In the genomic region with DNA sequence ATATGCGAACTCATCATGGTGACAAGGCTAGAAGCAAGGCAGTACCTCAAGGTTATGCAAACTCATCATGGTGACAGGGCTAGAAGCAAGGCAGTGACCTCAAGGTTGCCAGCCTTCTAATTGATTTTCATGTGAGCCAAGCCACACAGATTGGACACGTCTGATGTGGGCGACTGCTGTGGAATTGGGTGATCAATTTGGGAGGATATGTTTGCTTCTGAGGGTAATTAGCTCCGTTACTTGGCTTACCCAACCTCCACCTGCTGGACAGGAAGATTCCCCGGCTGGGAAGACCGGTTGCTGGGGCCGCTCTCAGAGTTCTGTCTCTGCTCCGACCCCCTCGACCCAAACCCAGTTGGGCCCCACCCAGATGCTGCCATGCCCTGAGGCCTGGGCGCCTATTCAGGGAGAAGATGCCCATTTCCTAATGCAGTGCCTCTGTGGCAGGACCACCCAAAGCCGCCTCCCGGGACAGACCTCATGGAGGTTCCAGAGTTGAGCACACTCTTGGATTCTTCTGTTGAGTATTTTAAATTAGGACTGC, we compare ENCODE assay signal across 16 cellular contexts.
DNase-seq lines count a peak whose midpoint lies in the region; ATAC-seq and TF ChIP-seq lines count a peak whose summit lies in the region.
"Had no signal": no experiment of that assay in that cellular context is flagged by ENCODE, and none has a peak within 500 bp of the region (broad histone marks: within the 10 kb centered on the region; RNA-seq: fewer than 3 reads in every experiment).

No MANE protein-coding gene starts in this region.

- ATAC-seq in activated CD8-positive, alpha-beta memory T cell treated with anti-CD3 and anti-CD28 coated beads, Interleukin-2, amount 10 ng/mL, durations not matched to agents 7 days and 5 days, result no peak
- ATAC-seq in right lobe of liver (peak; percentile 52 to 89 (median 68)), upper lobe of right lung (no peak), HG03280 (IDR thresholded peaks at IDR 0.05; ENCODE audit: unreplicated experiment) (no peak)
- ATAC-seq: CD8-positive, alpha-beta T cell had no signal

- no peaks in the 10 kb centered on the region for H3K9me3 ChIP-seq in right lobe of liver
- no peaks in the 10 kb centered on the region for H3K9me3 ChIP-seq in upper lobe of right lung
- H3K9me3 ChIP-seq: HAP-1 had no signal

- H3K27ac ChIP-seq in right lobe of liver, result no peak overlapping the region
- H3K27ac ChIP-seq in upper lobe of right lung, result no peak overlapping the region
- H3K27ac ChIP-seq: 22Rv1 had no signal

- DNase-seq in activated CD8-positive, alpha-beta memory T cell treated with anti-CD3 and anti-CD28 coated beads, Interleukin-2, amount 50 U/mL, for 4 hours, result peak; percentile 2
- no peak for DNase-seq in activated CD8-positive, alpha-beta memory T cell treated with anti-CD3 and anti-CD28 coated beads, Interleukin-2, amount 10 ng/mL, durations not matched to agents 7 days and 5 days
- DNase-seq in chondrocyte (ENCODE audit: low spot score), result peak; percentile 71
- DNase-seq in right lobe of liver, result peak in 1 of 3 donors; percentile 14
- DNase-seq in upper lobe of right lung, result peak; percentile 33
- no peak for DNase-seq in stimulated activated CD4-positive, alpha-beta T cell treated with anti-CD3 and anti-CD28 coated beads, Interleukin-4, amount 100 ng/mL, for 1 hour
- no peak for DNase-seq in pons (ENCODE audit: low spot score)
- DNase-seq: CD8-positive, alpha-beta T cell; COR-L47; DND-41; GDM1; GOT3 had no signal

- H3K4me3 Mint-ChIP-seq in activated CD8-positive, alpha-beta memory T cell treated with anti-CD3 and anti-CD28 coated beads, Interleukin-2, amount 10 ng/mL, durations not matched to agents 7 days and 5 days, result no peak overlapping the region
- no peak overlapping the region for H3K4me3 Mint-ChIP-seq in chondrocyte (ENCODE audit: unreplicated experiment)
- H3K4me3 Mint-ChIP-seq: CD14-positive monocyte; CD8-positive, alpha-beta T cell had no signal

- TF ChIP-seq POLR2A in right lobe of liver (IDR thresholded peaks at IDR 0.05), result no peak

- peaks cover 6% of the 10 kb centered on the region for H3K9me3 Mint-ChIP-seq in activated CD8-positive, alpha-beta memory T cell treated with anti-CD3 and anti-CD28 coated beads, Interleukin-2, amount 10 ng/mL, durations not matched to agents 7 days and 5 days (ENCODE audit: low read depth)
- peaks cover 16% of the 10 kb centered on the region for H3K9me3 Mint-ChIP-seq in chondrocyte (ENCODE audit: low read depth)

- 66% methylated on average over 5 of the region's 12 CpGs for WGBS in right lobe of liver (ENCODE audit: insufficient coverage, low coverage, low lambda C conversion rate, missing lambda C conversion rate)

- H3K4me3 ChIP-seq in right lobe of liver (no peak overlapping the region), upper lobe of right lung (no peak overlapping the region)
- H3K4me3 ChIP-seq: HAP-1 had no signal

- TF ChIP-seq CTCF in chondrocyte (IDR thresholded peaks at IDR 0.05), result no peak
- TF ChIP-seq CTCF in right lobe of liver (IDR thresholded peaks at IDR 0.05), result no peak
- no peak for TF ChIP-seq CTCF in upper lobe of right lung (IDR thresholded peaks at IDR 0.05)

- H3K27me3 ChIP-seq in right lobe of liver (no peaks in the 10 kb centered on the region), upper lobe of right lung (no peaks in the 10 kb centered on the region)

- no peaks in the 10 kb centered on the region for H3K4me1 Mint-ChIP-seq in activated CD8-positive, alpha-beta memory T cell treated with anti-CD3 and anti-CD28 coated beads, Interleukin-2, amount 10 ng/mL, durations not matched to agents 7 days and 5 days
- H3K4me1 Mint-ChIP-seq in chondrocyte (ENCODE audit: low read depth), result no peaks in the 10 kb centered on the region
- H3K4me1 Mint-ChIP-seq: CD14-positive monocyte had no signal

- peaks cover 0 to 11% (median 0%) of the 10 kb centered on the region in 4 donors for H3K4me1 ChIP-seq in right lobe of liver
- H3K4me1 ChIP-seq in upper lobe of right lung, result no peaks in the 10 kb centered on the region
- H3K4me1 ChIP-seq: HAP-1 had no signal

- no peaks in the 10 kb centered on the region for H3K36me3 Mint-ChIP-seq in activated CD8-positive, alpha-beta memory T cell treated with anti-CD3 and anti-CD28 coated beads, Interleukin-2, amount 10 ng/mL, durations not matched to agents 7 days and 5 days
- H3K36me3 Mint-ChIP-seq in chondrocyte (ENCODE audit: low read depth), result peaks cover 10% of the 10 kb centered on the region
- H3K36me3 Mint-ChIP-seq: CD14-positive monocyte; CD8-positive, alpha-beta T cell had no signal

- H3K27me3 Mint-ChIP-seq in activated CD8-positive, alpha-beta memory T cell treated with anti-CD3 and anti-CD28 coated beads, Interleukin-2, amount 10 ng/mL, durations not matched to agents 7 days and 5 days, result no peaks in the 10 kb centered on the region
- H3K27me3 Mint-ChIP-seq in chondrocyte (ENCODE audit: low read depth), result peaks cover 54% of the 10 kb centered on the region

- no peak overlapping the region for H3K27ac Mint-ChIP-seq in activated CD8-positive, alpha-beta memory T cell treated with anti-CD3 and anti-CD28 coated beads, Interleukin-2, amount 10 ng/mL, durations not matched to agents 7 days and 5 days
- no peak overlapping the region for H3K27ac Mint-ChIP-seq in chondrocyte (ENCODE audit: unreplicated experiment)
- H3K27ac Mint-ChIP-seq: CD8-positive, alpha-beta T cell had no signal

- intact Hi-C loops in right lobe of liver (cut with DNase I) (no loop called here), upper lobe of right lung (cut with DNase I) (no loop called here)

- H3K36me3 ChIP-seq in right lobe of liver, result no peaks in the 10 kb centered on the region
- H3K36me3 ChIP-seq in upper lobe of right lung, result no peaks in the 10 kb centered on the region
- H3K36me3 ChIP-seq: HAP-1 had no signal

- CTCF ChIA-PET in activated CD8-positive, alpha-beta memory T cell treated with anti-CD3 and anti-CD28 coated beads, Interleukin-2, amount 10 ng/mL, durations not matched to agents 7 days and 5 days (lab: Charles Lee), result no interaction called here

Comparison
In these comparisons a context has a peak if more than half of its experiments do, and no peak if none do; other contexts are left out.
1. DNase-seq: peak in activated CD8-positive, alpha-beta memory T cell treated with anti-CD3 and anti-CD28 coated beads, Interleukin-2, amount 50 U/mL, for 4 hours (single experiment), chondrocyte (single experiment) and upper lobe of right lung (single experiment); none in activated CD8-positive, alpha-beta memory T cell treated with anti-CD3 and anti-CD28 coated beads, Interleukin-2, amount 10 ng/mL, durations not matched to agents 7 days and 5 days (single experiment), stimulated activated CD4-positive, alpha-beta T cell treated with anti-CD3 and anti-CD28 coated beads, Interleukin-4, amount 100 ng/mL, for 1 hour (single experiment) and pons (single experiment).
2. ATAC-seq: peak in right lobe of liver (4 of 4); none in activated CD8-positive, alpha-beta memory T cell treated with anti-CD3 and anti-CD28 coated beads, Interleukin-2, amount 10 ng/mL, durations not matched to agents 7 days and 5 days (single experiment), upper lobe of right lung (single experiment) and HG03280 (single experiment).